ENCODE assay signal across 1 cellular context in the genomic region with DNA sequence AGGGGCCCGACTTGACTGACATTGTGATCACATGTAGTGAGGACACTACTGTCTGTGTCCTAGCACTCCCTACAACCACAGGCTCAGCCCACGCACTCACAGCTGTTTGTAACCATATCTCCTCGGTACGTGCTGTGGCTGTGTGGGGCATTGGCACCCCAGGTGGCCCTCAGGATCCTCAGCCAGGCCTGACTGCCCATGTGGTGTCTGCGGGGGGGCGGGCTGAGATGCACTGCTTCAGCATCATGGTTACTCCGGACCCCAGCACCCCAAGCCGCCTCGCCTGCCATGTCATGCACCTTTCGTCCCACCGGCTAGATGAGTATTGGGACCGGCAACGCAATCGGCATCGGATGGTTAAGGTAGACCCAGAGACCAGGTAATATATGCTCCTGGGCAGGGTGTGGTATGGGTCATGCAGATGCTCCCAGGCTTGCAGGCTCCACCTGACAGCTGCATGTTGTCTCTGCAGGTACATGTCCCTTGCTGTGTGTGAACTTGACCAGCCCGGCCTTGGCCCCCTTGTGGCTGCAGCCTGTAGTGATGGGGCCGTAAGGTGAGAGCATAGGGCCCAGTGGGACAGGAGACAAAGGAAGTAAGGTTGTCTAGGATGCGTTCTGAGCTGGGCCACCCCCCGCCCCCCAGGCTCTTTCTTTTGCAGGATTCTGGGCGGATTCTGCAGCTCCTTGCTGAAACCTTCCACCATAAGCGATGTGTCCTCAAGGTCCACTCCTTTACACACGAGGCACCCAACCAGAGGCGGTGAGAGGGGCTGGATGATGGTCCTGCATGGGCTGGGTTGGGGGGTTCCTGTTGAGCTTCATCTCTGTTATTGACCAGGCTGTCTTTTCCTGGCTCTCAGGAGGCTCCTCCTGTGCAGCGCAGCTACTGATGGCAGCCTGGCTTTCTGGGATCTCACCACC.
TF ChIP-seq lines count a peak whose summit lies in the region.

No MANE protein-coding gene starts in this region.

TF ChIP-seq in WTC11, 78 proteins besides CTCF, POLR2A, EP300 and RAD21:
- TF ChIP-seq, protein P1, sequence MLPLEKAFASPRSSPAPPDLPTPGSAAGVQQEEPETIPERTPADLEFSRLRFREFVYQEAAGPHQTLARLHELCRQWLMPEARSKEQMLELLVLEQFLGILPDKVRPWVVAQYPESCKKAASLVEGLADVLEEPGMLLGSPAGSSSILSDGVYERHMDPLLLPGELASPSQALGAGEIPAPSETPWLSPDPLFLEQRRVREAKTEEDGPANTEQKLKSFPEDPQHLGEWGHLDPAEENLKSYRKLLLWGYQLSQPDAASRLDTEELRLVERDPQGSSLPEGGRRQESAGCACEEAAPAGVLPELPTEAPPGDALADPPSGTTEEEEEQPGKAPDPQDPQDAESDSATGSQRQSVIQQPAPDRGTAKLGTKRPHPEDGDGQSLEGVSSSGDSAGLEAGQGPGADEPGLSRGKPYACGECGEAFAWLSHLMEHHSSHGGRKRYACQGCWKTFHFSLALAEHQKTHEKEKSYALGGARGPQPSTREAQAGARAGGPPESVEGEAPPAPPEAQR (CRISPR knock-in tag; IDR thresholded peaks at IDR 0.05), result no peak
- TF ChIP-seq, protein P2, sequence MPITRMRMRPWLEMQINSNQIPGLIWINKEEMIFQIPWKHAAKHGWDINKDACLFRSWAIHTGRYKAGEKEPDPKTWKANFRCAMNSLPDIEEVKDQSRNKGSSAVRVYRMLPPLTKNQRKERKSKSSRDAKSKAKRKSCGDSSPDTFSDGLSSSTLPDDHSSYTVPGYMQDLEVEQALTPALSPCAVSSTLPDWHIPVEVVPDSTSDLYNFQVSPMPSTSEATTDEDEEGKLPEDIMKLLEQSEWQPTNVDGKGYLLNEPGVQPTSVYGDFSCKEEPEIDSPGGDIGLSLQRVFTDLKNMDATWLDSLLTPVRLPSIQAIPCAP (CRISPR knock-in tag; IDR thresholded peaks at IDR 0.05), result no peak
- TF ChIP-seq, protein P3, sequence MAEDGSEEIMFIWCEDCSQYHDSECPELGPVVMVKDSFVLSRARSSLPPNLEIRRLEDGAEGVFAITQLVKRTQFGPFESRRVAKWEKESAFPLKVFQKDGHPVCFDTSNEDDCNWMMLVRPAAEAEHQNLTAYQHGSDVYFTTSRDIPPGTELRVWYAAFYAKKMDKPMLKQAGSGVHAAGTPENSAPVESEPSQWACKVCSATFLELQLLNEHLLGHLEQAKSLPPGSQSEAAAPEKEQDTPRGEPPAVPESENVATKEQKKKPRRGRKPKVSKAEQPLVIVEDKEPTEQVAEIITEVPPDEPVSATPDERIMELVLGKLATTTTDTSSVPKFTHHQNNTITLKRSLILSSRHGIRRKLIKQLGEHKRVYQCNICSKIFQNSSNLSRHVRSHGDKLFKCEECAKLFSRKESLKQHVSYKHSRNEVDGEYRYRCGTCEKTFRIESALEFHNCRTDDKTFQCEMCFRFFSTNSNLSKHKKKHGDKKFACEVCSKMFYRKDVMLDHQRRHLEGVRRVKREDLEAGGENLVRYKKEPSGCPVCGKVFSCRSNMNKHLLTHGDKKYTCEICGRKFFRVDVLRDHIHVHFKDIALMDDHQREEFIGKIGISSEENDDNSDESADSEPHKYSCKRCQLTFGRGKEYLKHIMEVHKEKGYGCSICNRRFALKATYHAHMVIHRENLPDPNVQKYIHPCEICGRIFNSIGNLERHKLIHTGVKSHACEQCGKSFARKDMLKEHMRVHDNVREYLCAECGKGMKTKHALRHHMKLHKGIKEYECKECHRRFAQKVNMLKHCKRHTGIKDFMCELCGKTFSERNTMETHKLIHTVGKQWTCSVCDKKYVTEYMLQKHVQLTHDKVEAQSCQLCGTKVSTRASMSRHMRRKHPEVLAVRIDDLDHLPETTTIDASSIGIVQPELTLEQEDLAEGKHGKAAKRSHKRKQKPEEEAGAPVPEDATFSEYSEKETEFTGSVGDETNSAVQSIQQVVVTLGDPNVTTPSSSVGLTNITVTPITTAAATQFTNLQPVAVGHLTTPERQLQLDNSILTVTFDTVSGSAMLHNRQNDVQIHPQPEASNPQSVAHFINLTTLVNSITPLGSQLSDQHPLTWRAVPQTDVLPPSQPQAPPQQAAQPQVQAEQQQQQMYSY (CRISPR knock-in tag; IDR thresholded peaks at IDR 0.05), result no peak
- TF ChIP-seq ZNF416 (CRISPR knock-in tag; IDR thresholded peaks at IDR 0.05) (no peak), NR1H2 (CRISPR knock-in tag; IDR thresholded peaks at IDR 0.05) (no peak)
TF ChIP-seq in WTC11: peak in this region for 0.
